Comparison of ENCODE assay signal across 8 cellular contexts in genomic region chr16:69166221-69166833, GRCh38. TPM values are rescaled to one million over a fixed set of nuclear protein-coding genes. Genes with fewer than 3 reads are reported as not detected.
DNase-seq lines count a peak whose midpoint lies in the region; ATAC-seq and TF ChIP-seq lines count a peak whose summit lies in the region.

No MANE protein-coding gene starts in this region.

- H3K27me3 Mint-ChIP-seq in activated naive CD4-positive, alpha-beta T cell treated with anti-CD3 and anti-CD28 coated beads, Interleukin-2, amount 50 U/mL, for 24 hours = no peaks in the 10 kb centered on the region
- no peaks in the 10 kb centered on the region for H3K27me3 Mint-ChIP-seq in nephron (ENCODE audit: low read depth)

- peak overlapping the region; percentile 81 for H3K4me3 Mint-ChIP-seq in activated naive CD4-positive, alpha-beta T cell treated with anti-CD3 and anti-CD28 coated beads, Interleukin-2, amount 50 U/mL, for 24 hours
- no peak overlapping the region for H3K4me3 Mint-ChIP-seq in nephron

- H3K36me3 ChIP-seq in BE2C = peaks cover 75% of the 10 kb centered on the region

- TF ChIP-seq CTCF in nephron (IDR thresholded peaks at IDR 0.05; ENCODE audit: unreplicated experiment in 3 of 3) = no peak
- TF ChIP-seq CTCF in BE2C (IDR thresholded peaks at IDR 0.05; ENCODE audit: low read depth, low read length) = no peak

- ATAC-seq in left cardiac atrium (peak; percentile 71 to 91), left ventricle myocardium superior (no peak), HG02623 (IDR thresholded peaks at IDR 0.05; ENCODE audit: unreplicated experiment) (no peak), HG03521 (IDR thresholded peaks at IDR 0.05; ENCODE audit: unreplicated experiment) (no peak)

- DNase-seq in left cardiac atrium = no peak
- no peak for DNase-seq in left ventricle myocardium superior
- no peak for DNase-seq in T-helper 9 cell
- no peak for DNase-seq in BE2C

- peaks cover 44% of the 10 kb centered on the region for H3K4me1 Mint-ChIP-seq in activated naive CD4-positive, alpha-beta T cell treated with anti-CD3 and anti-CD28 coated beads, Interleukin-2, amount 50 U/mL, for 24 hours
- peaks cover 18% of the 10 kb centered on the region for H3K4me1 Mint-ChIP-seq in nephron

- no peaks in the 10 kb centered on the region for H3K4me1 ChIP-seq in BE2C

- H3K27ac Mint-ChIP-seq in activated naive CD4-positive, alpha-beta T cell treated with anti-CD3 and anti-CD28 coated beads, Interleukin-2, amount 50 U/mL, for 24 hours = peak overlapping the region; percentile 90
- H3K27ac Mint-ChIP-seq in nephron = peak overlapping the region in 2 of 3 experiments; percentile 8 to 33

- no peak overlapping the region for H3K4me3 ChIP-seq in BE2C (ENCODE audit: low read depth, low read length)

- no peaks in the 10 kb centered on the region for H3K27me3 ChIP-seq in BE2C

- no peaks in the 10 kb centered on the region for H3K9me3 ChIP-seq in BE2C

- intact Hi-C loops in left cardiac atrium (cut with DNase I) (no loop called here), left ventricle myocardium superior (cut with micrococcal nuclease) (loop anchor here (10.0 kb wide), 1 partner anchor 68 kb away; no protein-coding TSS in a partner anchor)

- H3K36me3 Mint-ChIP-seq in activated naive CD4-positive, alpha-beta T cell treated with anti-CD3 and anti-CD28 coated beads, Interleukin-2, amount 50 U/mL, for 24 hours = peaks cover 30% of the 10 kb centered on the region
- H3K36me3 Mint-ChIP-seq in nephron (ENCODE audit: low read depth) = peaks cover 66% of the 10 kb centered on the region

- H3K9me3 Mint-ChIP-seq in activated naive CD4-positive, alpha-beta T cell treated with anti-CD3 and anti-CD28 coated beads, Interleukin-2, amount 50 U/mL, for 24 hours = no peaks in the 10 kb centered on the region
- no peaks in the 10 kb centered on the region for H3K9me3 Mint-ChIP-seq in nephron

RNA-seq across cellular contexts. Expression of gene SNTB2, which starts 20.6 kb away (rescaled TPM):
- total RNA-seq in left cardiac atrium (10 to 100 TPM; 22.7 to 27.8 TPM), left ventricle myocardium superior (10.4 TPM)
- polyA plus RNA-seq in BE2C (2012; ENCODE audit: insufficient read depth, insufficient read length, low read depth) = 1.8 TPM

RNA-seq across cellular contexts. Expression of gene UTP4, which starts 33.9 kb away (rescaled TPM):
- total RNA-seq in left cardiac atrium (10 to 100 TPM; 26.6 to 32.9 TPM), left ventricle myocardium superior (32.3 TPM)
- 164 TPM for polyA plus RNA-seq in BE2C (2012; ENCODE audit: insufficient read depth, insufficient read length, low read depth)

RNA-seq across cellular contexts. Expression of gene CHTF8, which starts 33.9 kb away (rescaled TPM):
- total RNA-seq in left cardiac atrium = 10 to 100 TPM; 52.9 to 56.7 TPM
- total RNA-seq in left ventricle myocardium superior = 51.7 TPM
- polyA plus RNA-seq in BE2C (2012; ENCODE audit: insufficient read depth, insufficient read length, low read depth) = 144 TPM

Comparison
In these comparisons a context has a peak if more than half of its experiments do, and no peak if none do; other contexts are left out.
1. ATAC-seq: peak in left cardiac atrium (2 of 2); none in left ventricle myocardium superior (single experiment), HG02623 (single experiment) and HG03521 (single experiment).